Comparison of ENCODE assay signal across 1 cellular context in the genomic region with DNA sequence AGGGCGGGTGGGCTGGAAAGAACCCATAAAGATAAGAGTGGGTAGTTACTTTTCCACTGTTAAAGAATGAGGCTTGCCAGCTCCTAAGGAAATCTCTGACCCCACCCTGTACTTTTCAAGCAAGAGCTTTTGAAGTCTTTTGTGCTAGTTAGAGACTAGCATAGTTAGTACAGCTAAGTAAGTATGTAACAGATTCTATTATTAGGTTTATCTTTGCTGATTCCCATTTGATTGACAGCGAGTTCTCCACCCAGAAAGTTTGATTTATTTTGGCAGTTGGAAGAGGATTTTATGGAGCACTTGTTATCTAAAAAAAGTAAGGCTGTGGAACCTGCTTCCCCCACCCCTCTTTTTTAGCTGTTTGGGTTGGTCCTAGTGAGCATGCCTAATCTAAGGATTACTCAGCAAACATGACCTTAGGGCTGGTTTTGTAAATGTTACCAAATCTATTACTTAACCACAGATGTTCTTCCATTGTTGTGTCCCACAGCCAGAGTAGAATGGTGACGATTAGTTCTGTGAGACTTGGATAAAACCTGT.
TF ChIP-seq lines count a peak whose summit lies in the region.

No MANE protein-coding gene starts in this region.

TF ChIP-seq in HEK293, 187 proteins besides CTCF, POLR2A, EP300 and RAD21 (continued from another document):
- TF ChIP-seq, protein P1, sequence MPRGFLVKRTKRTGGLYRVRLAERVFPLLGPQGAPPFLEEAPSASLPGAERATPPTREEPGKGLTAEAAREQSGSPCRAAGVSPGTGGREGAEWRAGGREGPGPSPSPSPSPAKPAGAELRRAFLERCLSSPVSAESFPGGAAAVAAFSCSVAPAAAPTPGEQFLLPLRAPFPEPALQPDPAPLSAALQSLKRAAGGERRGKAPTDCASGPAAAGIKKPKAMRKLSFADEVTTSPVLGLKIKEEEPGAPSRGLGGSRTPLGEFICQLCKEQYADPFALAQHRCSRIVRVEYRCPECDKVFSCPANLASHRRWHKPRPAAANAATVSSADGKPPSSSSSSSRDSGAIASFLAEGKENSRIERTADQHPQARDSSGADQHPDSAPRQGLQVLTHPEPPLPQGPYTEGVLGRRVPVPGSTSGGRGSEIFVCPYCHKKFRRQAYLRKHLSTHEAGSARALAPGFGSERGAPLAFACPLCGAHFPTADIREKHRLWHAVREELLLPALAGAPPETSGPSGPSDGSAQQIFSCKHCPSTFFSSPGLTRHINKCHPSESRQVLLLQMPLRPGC (tag by site-specific recombination; IDR thresholded peaks at IDR 0.05) = 0 out of 2 replicates have a peak, but pooled peaks have one; percentile 16
- TF ChIP-seq OSR2 (tag by site-specific recombination; IDR thresholded peaks at IDR 0.05) (0 out of 2 replicates have a peak, but pooled peaks have one; percentile 14), HOXD13 (CRISPR knock-in tag; IDR thresholded peaks at IDR 0.05; ENCODE audit: borderline replicate concordance) (peak; percentile 32; the same call in 1 of the 2 replicates), ZNF341 (tag by site-specific recombination; IDR thresholded peaks at IDR 0.05; ENCODE audit: low read depth) (peak; percentile 25; the same call in 1 of the 2 replicates), ZNF548 (tag by site-specific recombination; IDR thresholded peaks at IDR 0.05) (no peak), ZNF366 (tag by site-specific recombination; conservative IDR thresholded peaks at IDR 0.05) (no peak)
- TF ChIP-seq, protein P2, sequence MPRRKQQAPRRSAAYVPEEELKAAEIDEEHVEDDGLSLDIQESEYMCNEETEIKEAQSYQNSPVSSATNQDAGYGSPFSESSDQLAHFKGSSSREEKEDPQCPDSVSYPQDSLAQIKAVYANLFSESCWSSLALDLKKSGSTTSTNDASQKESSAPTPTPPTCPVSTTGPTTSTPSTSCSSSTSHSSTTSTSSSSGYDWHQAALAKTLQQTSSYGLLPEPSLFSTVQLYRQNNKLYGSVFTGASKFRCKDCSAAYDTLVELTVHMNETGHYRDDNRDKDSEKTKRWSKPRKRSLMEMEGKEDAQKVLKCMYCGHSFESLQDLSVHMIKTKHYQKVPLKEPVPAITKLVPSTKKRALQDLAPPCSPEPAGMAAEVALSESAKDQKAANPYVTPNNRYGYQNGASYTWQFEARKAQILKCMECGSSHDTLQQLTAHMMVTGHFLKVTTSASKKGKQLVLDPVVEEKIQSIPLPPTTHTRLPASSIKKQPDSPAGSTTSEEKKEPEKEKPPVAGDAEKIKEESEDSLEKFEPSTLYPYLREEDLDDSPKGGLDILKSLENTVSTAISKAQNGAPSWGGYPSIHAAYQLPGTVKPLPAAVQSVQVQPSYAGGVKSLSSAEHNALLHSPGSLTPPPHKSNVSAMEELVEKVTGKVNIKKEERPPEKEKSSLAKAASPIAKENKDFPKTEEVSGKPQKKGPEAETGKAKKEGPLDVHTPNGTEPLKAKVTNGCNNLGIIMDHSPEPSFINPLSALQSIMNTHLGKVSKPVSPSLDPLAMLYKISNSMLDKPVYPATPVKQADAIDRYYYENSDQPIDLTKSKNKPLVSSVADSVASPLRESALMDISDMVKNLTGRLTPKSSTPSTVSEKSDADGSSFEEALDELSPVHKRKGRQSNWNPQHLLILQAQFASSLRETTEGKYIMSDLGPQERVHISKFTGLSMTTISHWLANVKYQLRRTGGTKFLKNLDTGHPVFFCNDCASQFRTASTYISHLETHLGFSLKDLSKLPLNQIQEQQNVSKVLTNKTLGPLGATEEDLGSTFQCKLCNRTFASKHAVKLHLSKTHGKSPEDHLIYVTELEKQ (tag by site-specific recombination; IDR thresholded peaks at IDR 0.05; ENCODE audit: borderline replicate concordance) = 0 out of 2 replicates have a peak, but pooled peaks have one; percentile 29
- TF ChIP-seq, protein P3, sequence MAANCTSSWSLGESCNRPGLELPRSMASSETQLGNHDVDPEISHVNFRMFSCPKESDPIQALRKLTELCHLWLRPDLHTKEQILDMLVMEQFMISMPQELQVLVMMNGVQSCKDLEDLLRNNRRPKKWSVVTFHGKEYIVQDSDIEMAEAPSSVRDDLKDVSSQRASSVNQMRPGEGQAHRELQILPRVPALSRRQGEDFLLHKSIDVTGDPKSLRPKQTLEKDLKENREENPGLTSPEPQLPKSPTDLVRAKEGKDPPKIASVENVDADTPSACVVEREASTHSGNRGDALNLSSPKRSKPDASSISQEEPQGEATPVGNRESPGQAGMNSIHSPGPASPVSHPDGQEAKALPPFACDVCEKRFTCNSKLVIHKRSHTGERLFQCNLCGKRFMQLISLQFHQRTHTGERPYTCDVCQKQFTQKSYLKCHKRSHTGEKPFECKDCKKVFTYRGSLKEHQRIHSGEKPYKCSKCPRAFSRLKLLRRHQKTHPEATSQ (tag by site-specific recombination; IDR thresholded peaks at IDR 0.05) = no peak
